ENCODE assay signal across 21 cellular contexts in genomic region chr1:86317926-86318325, GRCh38.
DNase-seq lines count a peak whose midpoint lies in the region; ATAC-seq, FAIRE-seq and TF ChIP-seq lines count a peak whose summit lies in the region.
"Had no signal": no experiment of that assay in that cellular context is flagged by ENCODE, and none has a peak within 500 bp of the region (broad histone marks: within the 10 kb centered on the region; RNA-seq: fewer than 3 reads in every experiment).

No MANE protein-coding gene starts in this region.

- no peak overlapping the region for H2BK20ac ChIP-seq in IMR-90 (ENCODE audit: low read depth, low read length)
- no peak overlapping the region for H2BK20ac ChIP-seq in H1 (ENCODE audit: low read length)

- dilution Hi-C loops in IMR-90 (cut with HindIII; ENCODE audit: low sequenced_read_pairs, unreplicated experiment): no loop called here

- no peak overlapping the region for H3K56ac ChIP-seq in IMR-90 (ENCODE audit: extremely low read depth, insufficient read depth, low read length)
- no peak overlapping the region for H3K56ac ChIP-seq in H1 (replicated peaks; ENCODE audit: insufficient read length, low read depth, low read length)

- TF ChIP-seq EP300 in A549 (IDR thresholded peaks at IDR 0.05) (no peak), H1 (IDR thresholded peaks at IDR 0.05; ENCODE audit: borderline replicate concordance in 1 of 2, low read depth in 2 of 2, low read length in 2 of 2) (no peak)

- H3K14ac ChIP-seq in IMR-90 (replicated peaks; ENCODE audit: low read depth, low read length) (no peak overlapping the region), H1 (ENCODE audit: insufficient read length) (no peak overlapping the region)

- H3K4ac ChIP-seq in IMR-90 (ENCODE audit: low read depth, low read length) (no peak overlapping the region), H1 (replicated peaks; ENCODE audit: insufficient read length, low read depth, low read length) (no peak overlapping the region)

- H3K4me3 Mint-ChIP-seq in stimulated activated naive B cell treated with anti-CD40 and anti-IgM and Interleukin-4, amounts not matched to agents 10 μg/mL and 1 μg/mL and 100 μg/mL, for 72 hours: no peak overlapping the region
- H3K4me3 Mint-ChIP-seq: B cell; CD4-positive, alpha-beta T cell; CD8-positive, alpha-beta T cell had no signal

- H2BK15ac ChIP-seq in IMR-90 (ENCODE audit: low read depth, low read length) (no peak overlapping the region), H1 (ENCODE audit: low read length) (no peak overlapping the region)

- no peaks in the 10 kb centered on the region for H3K9me3 Mint-ChIP-seq in stimulated activated naive B cell treated with anti-CD40 and anti-IgM and Interleukin-4, amounts not matched to agents 10 μg/mL and 1 μg/mL and 100 μg/mL, for 72 hours
- H3K9me3 Mint-ChIP-seq: CD4-positive, alpha-beta T cell; CD8-positive, alpha-beta T cell had no signal

- H4K20me1 ChIP-seq in IMR-90 (ENCODE audit: insufficient read depth, low read length) (no peaks in the 10 kb centered on the region), H1 (replicated peaks in 1 of 2; ENCODE audit: control insufficient read depth in 1 of 2, insufficient read depth in 2 of 2, low read length in 2 of 2) (no peaks in the 10 kb centered on the region)
- H4K20me1 ChIP-seq: BLaER1 treated with 17β-estradiol and CSF1 and Interleukin-3, amounts not matched to agents 10 nM and 100 nM had no signal

- H3K36me3 ChIP-seq in IMR-90 (ENCODE audit: control insufficient read depth, insufficient read depth, low read length) (no peaks in the 10 kb centered on the region), H1 (ENCODE audit: control insufficient read depth in 2 of 4, insufficient read depth in 4 of 4, low read length in 3 of 4) (no peaks in the 10 kb centered on the region)
- H3K36me3 ChIP-seq: BLaER1 treated with 17β-estradiol and CSF1 and Interleukin-3, amounts not matched to agents 10 nM and 100 nM had no signal

- no peak overlapping the region for H4K91ac ChIP-seq in IMR-90 (ENCODE audit: insufficient read depth, low read depth, low read length)
- no peak overlapping the region for H4K91ac ChIP-seq in H1 (replicated peaks; ENCODE audit: insufficient read length, low read length)

- no peak overlapping the region for H2BK5ac ChIP-seq in IMR-90 (ENCODE audit: low read depth, low read length, poor library complexity, severe bottlenecking)
- H2BK5ac ChIP-seq in H1 (ENCODE audit: low read depth, low read length): no peak overlapping the region

- no peak for DNase-seq in A549 (ENCODE audit: low read depth in 1 of 2, low spot score in 1 of 2)
- DNase-seq in IMR-90: no peak
- DNase-seq in H1 (ENCODE audit: low read depth in 1 of 2, low spot score in 2 of 2): no peak
- DNase-seq in stimulated activated naive B cell treated with anti-CD40 and anti-IgM and Interleukin-4, amounts not matched to agents 10 μg/mL and 1 μg/mL and 100 μg/mL, for 72 hours: no peak
- DNase-seq: 8988T; AML-193; Caco-2; Calu3; CD4-positive, alpha-beta T cell; CD8-positive, alpha-beta T cell; DMS79 treated with DMSO at 0.1 percent for 48 hours; GF-D8 had no signal

- no peaks in the 10 kb centered on the region for H3K79me2 ChIP-seq in H1 (ENCODE audit: control insufficient read depth in 1 of 2, insufficient read depth in 2 of 2, low read length in 2 of 2)

- H2BK12ac ChIP-seq in H1 (ENCODE audit: low read depth, low read length): no peak overlapping the region

- no peaks in the 10 kb centered on the region; the same call in 1 of the 2 replicates for H3K9me1 ChIP-seq in IMR-90 (ENCODE audit: insufficient read depth, low read length)

- ATAC-seq in A549: no peak
- no peak for ATAC-seq in IMR-90 (ENCODE audit: low read depth)
- no peak for ATAC-seq in stimulated activated naive B cell treated with anti-CD40 and anti-IgM and Interleukin-4, amounts not matched to agents 10 μg/mL and 1 μg/mL and 100 μg/mL, for 72 hours (replicated peaks)
- ATAC-seq in HG02840 (IDR thresholded peaks at IDR 0.05; ENCODE audit: low FRiP score, unreplicated experiment): no peak
- ATAC-seq: CD8-positive, alpha-beta T cell had no signal

- H3K27me3 ChIP-seq in IMR-90 (ENCODE audit: control insufficient read depth, insufficient read depth, low read length) (0 out of 2 replicates have a peak, but pooled peaks cover 2% of the 10 kb centered on the region), H1 (replicated peaks in 1 of 4; ENCODE audit: control insufficient read depth in 3 of 4, extremely low read depth in 1 of 4, insufficient read depth in 3 of 4, low read length in 3 of 4) (no peaks in the 10 kb centered on the region; a peak in 2 of 7 replicates)
- H3K27me3 ChIP-seq: BLaER1 treated with 17β-estradiol and CSF1 and Interleukin-3, amounts not matched to agents 10 nM and 100 nM had no signal

- FAIRE-seq in A549 (lab: Jason Lieb, UNC) (no peak), H1 (lab: Jason Lieb, UNC) (no peak)
- FAIRE-seq: A204.1, D721Med, G401.6, GM12891, GM19239 had no signal

- H3K27ac ChIP-seq in A549 (no peak overlapping the region), IMR-90 (ENCODE audit: insufficient read depth, low read length) (no peak overlapping the region), H1 (ENCODE audit: low read depth, low read length) (no peak overlapping the region)
- H3K27ac ChIP-seq: BLaER1 treated with 17β-estradiol and CSF1 and Interleukin-3, amounts not matched to agents 10 nM and 100 nM; C4-2B had no signal

- H4K5ac ChIP-seq in IMR-90 (ENCODE audit: low read depth, low read length) (no peak overlapping the region), H1 (ENCODE audit: insufficient read length, low read depth, low read length) (no peak overlapping the region)

- no peak for TF ChIP-seq POLR2A in A549 (IDR thresholded peaks at IDR 0.05; ENCODE audit: low read length)
- no peak for TF ChIP-seq POLR2A in IMR-90 (IDR thresholded peaks at IDR 0.05; ENCODE audit: low read depth, low read length)
- TF ChIP-seq POLR2A in H1 (IDR thresholded peaks at IDR 0.05; ENCODE audit: control extremely low read depth in 1 of 2, low read depth in 2 of 2, low read length in 2 of 2): no peak

- H3K27me3 Mint-ChIP-seq in stimulated activated naive B cell treated with anti-CD40 and anti-IgM and Interleukin-4, amounts not matched to agents 10 μg/mL and 1 μg/mL and 100 μg/mL, for 72 hours: no peaks in the 10 kb centered on the region
- H3K27me3 Mint-ChIP-seq: B cell; CD4-positive, alpha-beta T cell had no signal

- H3K79me1 ChIP-seq in IMR-90 (ENCODE audit: low read depth in 1 of 2, low read length in 2 of 2): no peaks in the 10 kb centered on the region
- H3K79me1 ChIP-seq in H1 (ENCODE audit: low read depth, low read length): no peaks in the 10 kb centered on the region

- no peaks in the 10 kb centered on the region for H3K9me3 ChIP-seq in A549
- no peaks in the 10 kb centered on the region for H3K9me3 ChIP-seq in IMR-90 (ENCODE audit: control insufficient read depth, insufficient read depth, low read length)
- no peaks in the 10 kb centered on the region for H3K9me3 ChIP-seq in H1 (ENCODE audit: insufficient read depth in 2 of 2, low read depth in 1 of 2, low read length in 1 of 2)
- H3K9me3 ChIP-seq: BLaER1 treated with 17β-estradiol and CSF1 and Interleukin-3, amounts not matched to agents 10 nM and 100 nM; Caco-2 had no signal

- no peak for TF ChIP-seq RAD21 in A549 (conservative IDR thresholded peaks at IDR 0.05 in 1 of 2, IDR thresholded peaks at IDR 0.05 in 1 of 2)
- no peak for TF ChIP-seq RAD21 in IMR-90 (IDR thresholded peaks at IDR 0.05; ENCODE audit: low read length)
- TF ChIP-seq RAD21 in H1 (IDR thresholded peaks at IDR 0.05 in 1 of 2, conservative IDR thresholded peaks at IDR 0.05 in 1 of 2; ENCODE audit: low read depth in 2 of 2, low read length in 2 of 2): no peak

- H3K4me3 ChIP-seq in A549 (no peak overlapping the region), IMR-90 (ENCODE audit: insufficient read depth, low read depth, low read length) (no peak overlapping the region), H1 (ENCODE audit: extremely low read depth in 1 of 4, insufficient read depth in 2 of 4, low read depth in 3 of 4, low read length in 4 of 4) (no peak overlapping the region)
- H3K4me3 ChIP-seq: BLaER1 treated with 17β-estradiol and CSF1 and Interleukin-3, amounts not matched to agents 10 nM and 100 nM had no signal

- no peak overlapping the region for H2AFZ ChIP-seq in IMR-90 (replicated peaks; ENCODE audit: low read length, poor library complexity)
- no peak overlapping the region for H2AFZ ChIP-seq in H1 (ENCODE audit: low read length)

- H2AK9ac ChIP-seq in IMR-90 (replicated peaks; ENCODE audit: low read depth, low read length, poor library complexity): no peak overlapping the region

- no peaks in the 10 kb centered on the region for H3K23me2 ChIP-seq in H1 (ENCODE audit: low read depth, low read length)

- H3K36me3 Mint-ChIP-seq in stimulated activated naive B cell treated with anti-CD40 and anti-IgM and Interleukin-4, amounts not matched to agents 10 μg/mL and 1 μg/mL and 100 μg/mL, for 72 hours: no peaks in the 10 kb centered on the region
- H3K36me3 Mint-ChIP-seq: CD8-positive, alpha-beta T cell had no signal

- intact Hi-C loops in IMR-90 (cut with micrococcal nuclease): no loop called here

- H4K8ac ChIP-seq in IMR-90 (ENCODE audit: low read depth in 2 of 2, low read length in 2 of 2) (no peak overlapping the region), H1 (ENCODE audit: extremely low read depth, insufficient read depth, low read length) (no peak overlapping the region)

- H3K23ac ChIP-seq in IMR-90 (ENCODE audit: low read depth, low read length) (no peak overlapping the region), H1 (ENCODE audit: insufficient read length) (no peak overlapping the region)

- no peak overlapping the region for H3K9ac ChIP-seq in IMR-90 (ENCODE audit: low read depth, low read length)
- H3K9ac ChIP-seq in H1 (replicated peaks in 1 of 4; ENCODE audit: extremely low read depth in 1 of 4, low read depth in 3 of 4, low read length in 3 of 4): no peak overlapping the region
- H3K9ac ChIP-seq: BLaER1 treated with 17β-estradiol and CSF1 and Interleukin-3, amounts not matched to agents 10 nM and 100 nM had no signal

- H3K4me1 Mint-ChIP-seq in stimulated activated naive B cell treated with anti-CD40 and anti-IgM and Interleukin-4, amounts not matched to agents 10 μg/mL and 1 μg/mL and 100 μg/mL, for 72 hours: no peaks in the 10 kb centered on the region
- H3K4me1 Mint-ChIP-seq: B cell had no signal

- POLR2A ChIA-PET in A549 (lab: Yijun Ruan, JAX) (no interaction called here), IMR-90 (lab: Charles Lee; ENCODE audit: unreplicated experiment) (no interaction called here), H1 (lab: Charles Lee; ENCODE audit: partially characterized antibody) (no interaction called here)

- H3K27ac Mint-ChIP-seq in stimulated activated naive B cell treated with anti-CD40 and anti-IgM and Interleukin-4, amounts not matched to agents 10 μg/mL and 1 μg/mL and 100 μg/mL, for 72 hours: no peak overlapping the region
- H3K27ac Mint-ChIP-seq: B cell; CD4-positive, alpha-beta T cell; CD8-positive, alpha-beta T cell had no signal

- BruUV-seq in IMR-90 (replicated peaks; lab: Mats Ljungman, UMichigan): no TSS peak

- H2AK5ac ChIP-seq in IMR-90 (ENCODE audit: low read depth, low read length): no peak overlapping the region
- no peak overlapping the region for H2AK5ac ChIP-seq in H1 (ENCODE audit: low read depth, low read length)

- H3K4me1 ChIP-seq in A549 (no peaks in the 10 kb centered on the region), IMR-90 (ENCODE audit: control insufficient read depth, insufficient read depth, low read length) (no peaks in the 10 kb centered on the region), H1 (replicated peaks in 1 of 4; ENCODE audit: control insufficient read depth in 3 of 4, insufficient read depth in 4 of 4, low read length in 3 of 4) (no peaks in the 10 kb centered on the region)
- H3K4me1 ChIP-seq: BLaER1 treated with 17β-estradiol and CSF1 and Interleukin-3, amounts not matched to agents 10 nM and 100 nM; Caco-2 had no signal

- in situ Hi-C loops in IMR-90 (cut with MboI; ENCODE audit: low sequenced_read_pairs): no loop called here

- H2BK120ac ChIP-seq in IMR-90 (ENCODE audit: low read depth, low read length) (no peak overlapping the region), H1 (replicated peaks; ENCODE audit: low read depth, low read length) (no peak overlapping the region)

- CTCF ChIA-PET in A549 (lab: Yijun Ruan, JAX) (interaction anchor here (0.7 kb wide), 1 partner anchor 7 kb away, joined by 3 read pairs; no protein-coding TSS in a partner anchor), IMR-90 (lab: Yijun Ruan, JAX) (interaction anchor here (1.2 kb wide), 1 partner anchor 11 kb away, joined by 3 read pairs; no protein-coding TSS in a partner anchor), H1 (lab: Charles Lee; ENCODE audit: partially characterized antibody) (no interaction called here)

- H3K18ac ChIP-seq in IMR-90 (ENCODE audit: low read depth, low read length): no peak overlapping the region
- no peak overlapping the region for H3K18ac ChIP-seq in H1 (ENCODE audit: extremely low read depth, low read length)

- TF ChIP-seq CTCF in A549 (IDR thresholded peaks at IDR 0.05): no peak
- TF ChIP-seq CTCF in IMR-90 (conservative IDR thresholded peaks at IDR 0.05; ENCODE audit: low read depth, low read length): no peak
- TF ChIP-seq CTCF in H1 (IDR thresholded peaks at IDR 0.05; ENCODE audit: control extremely low read depth in 1 of 3, insufficient read depth in 1 of 3, low read depth in 1 of 3, low read length in 3 of 3): no peak

- H3K4me2 ChIP-seq in A549 (no peak overlapping the region), IMR-90 (ENCODE audit: low read depth, low read length) (no peak overlapping the region), H1 (ENCODE audit: insufficient read depth in 1 of 2, low read depth in 2 of 2, low read length in 2 of 2) (no peak overlapping the region)
- H3K4me2 ChIP-seq: BLaER1 treated with 17β-estradiol and CSF1 and Interleukin-3, amounts not matched to agents 10 nM and 100 nM had no signal

Comparison
In these comparisons a context has a peak if more than half of its experiments do, and no peak if none do; other contexts are left out.
1. Of the 18 proteins assayed by ChIP-seq in both H1 and A549: peak only in H1: none; only in A549: none; in both: MAFK; in neither: 17.